In genomic region chr20:63065911-63066310, GRCh38 we compare ENCODE assay signal across 25 cellular contexts. TPM values are rescaled to one million over a fixed set of nuclear protein-coding genes. Genes with fewer than 3 reads are reported as not detected.
"Had no signal": no experiment of that assay in that cellular context is flagged by ENCODE, and none has a peak within 500 bp of the region (broad histone marks: within the 10 kb centered on the region; RNA-seq: fewer than 3 reads in every experiment).

No MANE protein-coding gene starts in this region.

- H3K27ac ChIP-seq: ascending aorta, esophagus muscularis mucosa, gastroesophageal sphincter, heart right ventricle, skin epidermis, thoracic aorta had no signal

- H3K9me3 ChIP-seq: ascending aorta, esophagus muscularis mucosa, gastroesophageal sphincter, heart right ventricle, thoracic aorta had no signal

- H3K4me3 ChIP-seq: ascending aorta, esophagus muscularis mucosa, gastroesophageal sphincter, heart right ventricle, skin epidermis, thoracic aorta had no signal

- H3K4me1 ChIP-seq: ascending aorta had no signal

- H3K27me3 ChIP-seq: ascending aorta had no signal

- H3K36me3 ChIP-seq: ascending aorta, esophagus muscularis mucosa, gastroesophageal sphincter, heart right ventricle, thoracic aorta had no signal

- H3K36me3 Mint-ChIP-seq: naive thymus-derived CD8-positive, alpha-beta T cell had no signal

- H3K9me3 Mint-ChIP-seq: activated CD4-positive, alpha-beta T cell treated with anti-CD3 and anti-CD28 coated beads, Interleukin-2, amount 10 ng/mL, durations not matched to agents 7 days and 5 days; activated naive CD4-positive, alpha-beta T cell treated with anti-CD3 and anti-CD28 coated beads for 36 hours; activated naive CD8-positive, alpha-beta T cell treated with anti-CD3 and anti-CD28 coated beads, Interleukin-2, amount 50 U/mL, for 24 hours; activated T-cell treated with anti-CD3 and anti-CD28 coated beads, Interleukin-2, amount 50 U/mL, for 24 hours; stimulated activated naive CD8-positive, alpha-beta T cell treated with anti-CD3 and anti-CD28 coated beads, Interleukin-15, amount 100 ng/mL, for 72 hours had no signal

- H3K27ac Mint-ChIP-seq: activated CD4-positive, alpha-beta T cell treated with anti-CD3 and anti-CD28 coated beads, Interleukin-2, amount 10 ng/mL, durations not matched to agents 7 days and 5 days; activated CD8-positive, alpha-beta T cell treated with anti-CD3 and anti-CD28 coated beads, Interleukin-2, amount 10 ng/mL, durations not matched to agents 7 days and 5 days; activated naive CD4-positive, alpha-beta T cell treated with anti-CD3 and anti-CD28 coated beads for 36 hours; activated naive CD8-positive, alpha-beta T cell treated with anti-CD3 and anti-CD28 coated beads, Interleukin-2, amount 50 U/mL, for 24 hours; activated T-cell treated with anti-CD3 and anti-CD28 coated beads, Interleukin-2, amount 50 U/mL, for 24 hours; activated T-helper 2 cell treated with anti-CD3 and anti-CD28 coated beads, Interferon-gamma antibody, Interleukin-2, Interleukin-4, amounts not matched to agents 10 μg/mL and 5 μg/mL and 100 μg/mL, durations not matched to agents 14 hours and 24 hours and 36 hours; naive thymus-derived CD8-positive, alpha-beta T cell; stimulated activated naive CD8-positive, alpha-beta T cell treated with anti-CD3 and anti-CD28 coated beads, Interleukin-15, amount 100 ng/mL, for 72 hours had no signal

- DNase-seq: activated CD4-positive, alpha-beta T cell treated with anti-CD3 and anti-CD28 coated beads, Interleukin-2, amount 10 ng/mL, durations not matched to agents 7 days and 5 days; activated CD8-positive, alpha-beta T cell treated with anti-CD3 and anti-CD28 coated beads, Interleukin-2, amount 10 ng/mL, durations not matched to agents 7 days and 5 days; activated naive CD4-positive, alpha-beta T cell treated with anti-CD3 and anti-CD28 coated beads for 36 hours; activated naive CD8-positive, alpha-beta T cell treated with anti-CD3 and anti-CD28 coated beads, Interleukin-2, amount 50 U/mL, for 24 hours; activated T-cell treated with anti-CD3 and anti-CD28 coated beads, Interleukin-2, amount 50 U/mL, for 24 hours; cerebellar nuclear complex; effector memory CD4-positive, alpha-beta T cell; kidney glomerular epithelial cell; retina; stimulated activated CD4-positive, alpha-beta T cell treated with anti-CD3 and anti-CD28 coated beads, Interleukin-15, amount 100 ng/mL, for 24 hours; stimulated activated CD4-positive, alpha-beta T cell treated with anti-CD3 and anti-CD28 coated beads, Interleukin-4, amount 100 ng/mL, for 1 hour; stimulated activated naive CD8-positive, alpha-beta T cell treated with anti-CD3 and anti-CD28 coated beads, Interleukin-15, amount 100 ng/mL, for 72 hours; T-helper 9 cell had no signal

- H3K4me1 Mint-ChIP-seq: activated CD4-positive, alpha-beta T cell treated with anti-CD3 and anti-CD28 coated beads, Interleukin-2, amount 10 ng/mL, durations not matched to agents 7 days and 5 days; activated naive CD8-positive, alpha-beta T cell treated with anti-CD3 and anti-CD28 coated beads, Interleukin-2, amount 50 U/mL, for 24 hours; stimulated activated naive CD8-positive, alpha-beta T cell treated with anti-CD3 and anti-CD28 coated beads, Interleukin-15, amount 100 ng/mL, for 72 hours had no signal

- H3K4me3 Mint-ChIP-seq: activated CD4-positive, alpha-beta T cell treated with anti-CD3 and anti-CD28 coated beads, Interleukin-2, amount 10 ng/mL, durations not matched to agents 7 days and 5 days; activated CD8-positive, alpha-beta T cell treated with anti-CD3 and anti-CD28 coated beads, Interleukin-2, amount 10 ng/mL, durations not matched to agents 7 days and 5 days; activated naive CD4-positive, alpha-beta T cell treated with anti-CD3 and anti-CD28 coated beads for 36 hours; activated naive CD8-positive, alpha-beta T cell treated with anti-CD3 and anti-CD28 coated beads, Interleukin-2, amount 50 U/mL, for 24 hours; activated T-cell treated with anti-CD3 and anti-CD28 coated beads, Interleukin-2, amount 50 U/mL, for 24 hours; naive thymus-derived CD8-positive, alpha-beta T cell; stimulated activated naive CD8-positive, alpha-beta T cell treated with anti-CD3 and anti-CD28 coated beads, Interleukin-15, amount 100 ng/mL, for 72 hours had no signal

- ATAC-seq: activated CD4-positive, CD25-positive, alpha-beta regulatory T cell treated with anti-CD3 and anti-CD28 coated beads, Interleukin-2, amount 50 U/mL, for 24 hours; activated CD8-positive, alpha-beta T cell treated with anti-CD3 and anti-CD28 coated beads, Interleukin-2, amount 10 ng/mL, durations not matched to agents 7 days and 5 days; activated naive CD8-positive, alpha-beta T cell treated with anti-CD3 and anti-CD28 coated beads, Interleukin-2, amount 50 U/mL, for 24 hours; gastroesophageal sphincter; heart right ventricle; naive thymus-derived CD8-positive, alpha-beta T cell; stimulated activated naive CD8-positive, alpha-beta T cell treated with anti-CD3 and anti-CD28 coated beads, Interleukin-15, amount 100 ng/mL, for 72 hours had no signal

RNA-seq across cellular contexts. Expression of gene BHLHE23, which starts 59.1 kb away (rescaled TPM):
- total RNA-seq: activated CD4-positive, alpha-beta T cell treated with anti-CD3 and anti-CD28 coated beads, Interleukin-2, amount 10 ng/mL, durations not matched to agents 7 days and 5 days; activated CD8-positive, alpha-beta T cell treated with anti-CD3 and anti-CD28 coated beads, Interleukin-2, amount 10 ng/mL, durations not matched to agents 7 days and 5 days; activated naive CD4-positive, alpha-beta T cell treated with anti-CD3 and anti-CD28 coated beads for 36 hours; activated T-helper 2 cell treated with anti-CD3 and anti-CD28 coated beads, Interferon-gamma antibody, Interleukin-2, Interleukin-4, amounts not matched to agents 10 μg/mL and 5 μg/mL and 100 μg/mL, durations not matched to agents 14 hours and 24 hours and 36 hours; ascending aorta; endothelial cell of umbilical vein; esophagus muscularis mucosa; gastroesophageal sphincter; heart right ventricle; mesenteric fat pad; naive thymus-derived CD8-positive, alpha-beta T cell; thoracic aorta; ureter had no signal
